Comparison of ENCODE assay signal across 28 cellular contexts in the genomic region with DNA sequence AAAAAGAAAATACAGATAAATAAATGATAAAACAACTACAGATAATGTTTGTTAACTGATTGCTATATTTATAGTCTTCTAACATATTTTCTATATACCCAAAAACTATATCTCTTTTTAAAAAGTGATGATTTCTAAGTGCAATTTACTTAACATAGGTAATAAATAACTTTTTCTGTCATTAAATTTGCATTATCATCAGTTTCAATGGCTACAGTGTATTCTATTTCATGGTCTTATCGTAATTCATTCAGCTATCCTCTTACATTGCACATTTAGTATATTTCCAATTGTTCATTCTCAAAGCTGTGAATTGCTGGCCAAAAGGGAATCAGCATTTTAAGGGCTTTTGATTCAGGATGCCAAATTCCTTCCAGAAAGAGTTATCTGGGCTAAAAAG. TPM values are rescaled to one million over a fixed set of nuclear protein-coding genes. Genes with fewer than 3 reads are reported as not detected.
DNase-seq lines count a peak whose midpoint lies in the region; ATAC-seq, FAIRE-seq and TF ChIP-seq lines count a peak whose summit lies in the region.
"Had no signal": no experiment of that assay in that cellular context is flagged by ENCODE, and none has a peak within 500 bp of the region (broad histone marks: within the 10 kb centered on the region; RNA-seq: fewer than 3 reads in every experiment).

No MANE protein-coding gene starts in this region.

- TF ChIP-seq POLR2A in K562 (conservative IDR thresholded peaks at IDR 0.05): no peak

- H4K20me1 ChIP-seq in BLaER1 (no peaks in the 10 kb centered on the region), K562 (replicated peaks; ENCODE audit: control insufficient read depth, insufficient read depth, low read length) (no peaks in the 10 kb centered on the region)

- H3K27me3 Mint-ChIP-seq in type B pancreatic cell: no peaks in the 10 kb centered on the region
- H3K27me3 Mint-ChIP-seq in activated CD4-positive, alpha-beta memory T cell treated with anti-CD3 and anti-CD28 coated beads, Interleukin-2, amount 10 ng/mL, durations not matched to agents 7 days and 5 days: no peaks in the 10 kb centered on the region

- POLR2A ChIA-PET in K562 (lab: Yijun Ruan, JAX): no interaction called here
- POLR2A ChIA-PET in activated CD4-positive, alpha-beta memory T cell treated with anti-CD3 and anti-CD28 coated beads, Interleukin-2, amount 10 ng/mL, durations not matched to agents 7 days and 5 days (lab: Charles Lee): no interaction called here

- intact Hi-C loops in K562 (cut with micrococcal nuclease): no loop called here
- intact Hi-C loops in ascending aorta (cut with DNase I): no loop called here

- BruUV-seq in K562 (replicated peaks; lab: Mats Ljungman, UMichigan): no TSS peak

- H3K4me2 ChIP-seq in BLaER1: no peak overlapping the region
- H3K4me2 ChIP-seq in K562 (ENCODE audit: insufficient read depth, low read length): no peak overlapping the region

- TF ChIP-seq RAD21 in K562 (CRISPR knock-in tag; conservative IDR thresholded peaks at IDR 0.05 in 1 of 2, IDR thresholded peaks at IDR 0.05 in 1 of 2): no peak

- H3K4me1 ChIP-seq in BLaER1 (peaks cover 17% of the 10 kb centered on the region), K562 (replicated peaks in 1 of 2; ENCODE audit: control insufficient read depth in 2 of 2, insufficient read depth in 2 of 2, low read length in 2 of 2) (peaks cover 7 to 22% of the 10 kb centered on the region in 2 experiments; a peak in 3 of 5 replicates), ascending aorta (peaks cover 0 to 7% of the 10 kb centered on the region in 2 donors)
- H3K4me1 ChIP-seq: SJCRH30 had no signal

- peaks cover 77% of the 10 kb centered on the region for H3K36me3 Mint-ChIP-seq in type B pancreatic cell
- H3K36me3 Mint-ChIP-seq in activated CD4-positive, alpha-beta memory T cell treated with anti-CD3 and anti-CD28 coated beads, Interleukin-2, amount 10 ng/mL, durations not matched to agents 7 days and 5 days (ENCODE audit: low read depth): peaks cover 91% of the 10 kb centered on the region

- DNase-seq in K562 (ENCODE audit: extremely low read depth in 1 of 4, low spot score in 3 of 4) (no peak), type B pancreatic cell (ENCODE audit: extremely low spot score, unreplicated experiment) (no peak), ascending aorta (ENCODE audit: low spot score in 2 of 2) (no peak)
- no peak for DNase-seq in activated CD4-positive, alpha-beta memory T cell treated with anti-CD3 and anti-CD28 coated beads, Interleukin-2, amount 10 ng/mL, durations not matched to agents 7 days and 5 days
- no peak for DNase-seq in activated CD4-positive, alpha-beta T cell treated with anti-CD3 and anti-CD28 coated beads for 48 hours
- DNase-seq: DMS53; KBM-7; MG63; NCI-H1105 treated with DMSO at 0.1 percent for 48 hours; NCI-H146; NCI-H1930; NCI-H446 treated with DMSO at 0.1 percent for 48 hours; NCI-H526; NCI-H82; NK-92 treated with Interleukin-12 subunit alpha and Interleukin-12 subunit beta, amount 100 ng/mL, for 24 hours; PC-3; SJCRH30 had no signal

- H3K9me3 ChIP-seq in BLaER1 (peaks cover 80% of the 10 kb centered on the region), K562 (replicated peaks; ENCODE audit: control insufficient read depth, insufficient read depth, low read depth, low read length) (peaks cover 21% of the 10 kb centered on the region), ascending aorta (peaks cover 51 to 79% of the 10 kb centered on the region in 2 donors)

- no peak for TF ChIP-seq EP300 in K562 (IDR thresholded peaks at IDR 0.05; ENCODE audit: low read length)

- H3K27me3 ChIP-seq in BLaER1 (no peaks in the 10 kb centered on the region), K562 (ENCODE audit: control insufficient read depth in 2 of 2, insufficient read depth in 2 of 2, low read length in 2 of 2) (no peaks in the 10 kb centered on the region), ascending aorta (no peaks in the 10 kb centered on the region)
- H3K27me3 ChIP-seq: MG63, SJCRH30 had no signal

- H3K27ac ChIP-seq in BLaER1: no peak overlapping the region
- no peak overlapping the region for H3K27ac ChIP-seq in K562 (ENCODE audit: extremely low read depth, low read depth, low read length)
- H3K27ac ChIP-seq in ascending aorta: no peak overlapping the region
- H3K27ac ChIP-seq: SJCRH30 had no signal

- H3K36me3 ChIP-seq in BLaER1 (peaks cover 76% of the 10 kb centered on the region), K562 (ENCODE audit: control insufficient read depth, insufficient read depth, low read length) (peaks cover 55% of the 10 kb centered on the region; the same call in 2 of the 3 replicates), ascending aorta (peaks cover 57 to 61% of the 10 kb centered on the region in 2 donors)

- CTCF ChIA-PET in K562 (lab: Yijun Ruan, JAX; ENCODE audit: low intra/inter-chr PET ratio): no interaction called here
- CTCF ChIA-PET in activated CD4-positive, alpha-beta memory T cell treated with anti-CD3 and anti-CD28 coated beads, Interleukin-2, amount 10 ng/mL, durations not matched to agents 7 days and 5 days (lab: Charles Lee): no interaction called here

- TF ChIP-seq CTCF in K562 (IDR thresholded peaks at IDR 0.05 in 2 of 3, conservative IDR thresholded peaks at IDR 0.05 in 1 of 3; ENCODE audit: insufficient read depth in 2 of 3, low read depth in 1 of 3, low read length in 3 of 3) (no peak), type B pancreatic cell (conservative IDR thresholded peaks at IDR 0.05) (no peak), ascending aorta (IDR thresholded peaks at IDR 0.05) (no peak)

- FAIRE-seq in G401.6 (lab: Jason Lieb, UNC) (peak; percentile 64), K562 (lab: Jason Lieb, UNC) (no peak)
- FAIRE-seq: H54 had no signal

- H3K9me1 ChIP-seq in K562 (ENCODE audit: control insufficient read depth, insufficient read depth, low read length): no peaks in the 10 kb centered on the region

- H3K4me3 ChIP-seq in BLaER1 (peak overlapping the region; percentile 52), K562 (no peak overlapping the region), ascending aorta (no peak overlapping the region)
- H3K4me3 ChIP-seq: MG63, SJCRH30 had no signal

- in situ Hi-C loops in K562 (cut with MboI): no loop called here

- H3K27ac Mint-ChIP-seq in type B pancreatic cell: no peak overlapping the region
- no peak overlapping the region for H3K27ac Mint-ChIP-seq in activated CD4-positive, alpha-beta memory T cell treated with anti-CD3 and anti-CD28 coated beads, Interleukin-2, amount 10 ng/mL, durations not matched to agents 7 days and 5 days

- no peak overlapping the region for H3K9ac ChIP-seq in BLaER1
- H3K9ac ChIP-seq in K562 (ENCODE audit: insufficient read depth in 1 of 2, low read depth in 2 of 2, low read length in 2 of 2): no peak overlapping the region

- peaks cover 10% of the 10 kb centered on the region for H3K4me1 Mint-ChIP-seq in type B pancreatic cell (ENCODE audit: unreplicated experiment)
- peaks cover 37% of the 10 kb centered on the region for H3K4me1 Mint-ChIP-seq in activated CD4-positive, alpha-beta memory T cell treated with anti-CD3 and anti-CD28 coated beads, Interleukin-2, amount 10 ng/mL, durations not matched to agents 7 days and 5 days

- no peak for ATAC-seq in K562
- ATAC-seq: PC-3, Right ventricle myocardium inferior, SK-N-SH treated with all-trans-retinoic acid at 6 μM for 48 hours had no signal

- H3K9me3 Mint-ChIP-seq in type B pancreatic cell: peaks cover 42% of the 10 kb centered on the region
- H3K9me3 Mint-ChIP-seq in activated CD4-positive, alpha-beta memory T cell treated with anti-CD3 and anti-CD28 coated beads, Interleukin-2, amount 10 ng/mL, durations not matched to agents 7 days and 5 days: peaks cover 76% of the 10 kb centered on the region

- WGBS in K562 (ENCODE audit: insufficient coverage, low coverage, missing lambda C conversion rate): 89% methylated on average over 1 of the region's 1 CpG

- peaks cover 29% of the 10 kb centered on the region for H3K79me2 ChIP-seq in K562 (ENCODE audit: control insufficient read depth, insufficient read depth, low read length)

- peak overlapping the region; percentile 44 for H3K4me3 Mint-ChIP-seq in type B pancreatic cell
- H3K4me3 Mint-ChIP-seq in activated CD4-positive, alpha-beta memory T cell treated with anti-CD3 and anti-CD28 coated beads, Interleukin-2, amount 10 ng/mL, durations not matched to agents 7 days and 5 days: no peak overlapping the region

- no peak overlapping the region for H2AFZ ChIP-seq in K562 (ENCODE audit: low read depth, low read length)

RNA-seq across cellular contexts. Expression of gene ZNF180, which starts 3.6 kb away (rescaled TPM):
- total RNA-seq in K562 (2011; cell fraction: chromatin; rRNA removed; ENCODE audit: low replicate concordance): 3.0 and 7.3 TPM in 2 replicates
- total RNA-seq in K562 (2011; cell fraction: nucleolus; rRNA removed): 8.7 and 12.2 TPM in 2 replicates
- total RNA-seq in K562 (2011; cell fraction: nucleoplasm; rRNA removed): 2.7 and 6.3 TPM in 2 replicates
- total RNA-seq in K562 (2014; rRNA removed) (5.1 and 7.6 TPM in 2 replicates), K562 (2014; rRNA removed; fragmentation: Illumina TruSeq; extraction: Trizol) (8.7 and 11.5 TPM in 2 replicates), K562 (2015; rRNA removed; fragmentation: Illumina TruSeq; extraction: Trizol) (7.1 and 8.6 TPM in 2 replicates), K562 (2021) (6.3 and 7.5 TPM in 2 replicates), type B pancreatic cell (ENCODE audit: low replicate concordance) (11.3 and 12.4 TPM in 2 replicates), ascending aorta (10.9 TPM)
- polyA plus RNA-seq in K562 (2011; rRNA removed) (2.0 and 2.3 TPM in 2 replicates), K562 (2014; fragmentation: Illumina TruSeq; extraction: Trizol) (5.8 and 5.9 TPM in 2 replicates), K562 (2014; fragmentation: Nextera tagmentation; extraction: Ambion mirVana) (1 to 10 TPM; 1.8 to 2.9 TPM), K562 (2014; rRNA removed) (3.9 and 4.1 TPM in 2 replicates)
- polyA plus RNA-seq in K562 (2011; cell fraction: cytosol; rRNA removed): 1.3 and 1.7 TPM in 2 replicates
- 2.6 TPM in 2 replicates for polyA plus RNA-seq in K562 (2011; cell fraction: nucleus; rRNA removed)
- 4.5 and 5.4 TPM in 2 replicates for polyA plus RNA-seq in K562 (2012)
- 2.6 and 3.1 TPM in 2 replicates for polyA minus RNA-seq in K562 (2011; rRNA and poly(A)+ RNA removed)
- polyA minus RNA-seq in K562 (2011; cell fraction: cytosol; rRNA and poly(A)+ RNA removed): 1.2 and 2.7 TPM in 2 replicates
- polyA minus RNA-seq in K562 (2011; cell fraction: nucleus; rRNA and poly(A)+ RNA removed): 12.1 and 17.6 TPM in 2 replicates
- 10 to 100 TPM in 1 of 2 experiments, 1 to 10 TPM in 1; 9.7 to 11.0 TPM for total RNA-seq in activated CD4-positive, alpha-beta memory T cell treated with anti-CD3 and anti-CD28 coated beads, Interleukin-2, amount 10 ng/mL, durations not matched to agents 7 days and 5 days

RNA-seq across cellular contexts. Expression of gene CEACAM20, which starts 32.8 kb away (rescaled TPM):
- not detected in 2 replicates for total RNA-seq in K562 (2011; cell fraction: chromatin; rRNA removed; ENCODE audit: low replicate concordance)
- total RNA-seq in K562 (2011; cell fraction: nucleolus; rRNA removed): not detected in 2 replicates
- total RNA-seq in K562 (2011; cell fraction: nucleoplasm; rRNA removed): not detected in 2 replicates
- not detected in 2 replicates for total RNA-seq in K562 (2014; rRNA removed)
- not detected in 2 replicates for total RNA-seq in K562 (2014; rRNA removed; fragmentation: Illumina TruSeq; extraction: Trizol)
- not detected in 2 replicates for total RNA-seq in K562 (2015; rRNA removed; fragmentation: Illumina TruSeq; extraction: Trizol)
- total RNA-seq in K562 (2021): not detected in 2 replicates
- polyA plus RNA-seq in K562 (2011; rRNA removed): not detected in 2 replicates
- polyA plus RNA-seq in K562 (2011; cell fraction: cytosol; rRNA removed): not detected in 2 replicates
- polyA plus RNA-seq in K562 (2011; cell fraction: nucleus; rRNA removed): 0.07 TPM in 1 of 2 replicates, not detected in the other
- polyA plus RNA-seq in K562 (2012): not detected in 2 replicates
- polyA plus RNA-seq in K562 (2014; fragmentation: Illumina TruSeq; extraction: Trizol): not detected in 2 replicates
- polyA plus RNA-seq in K562 (2014; fragmentation: Nextera tagmentation; extraction: Ambion mirVana): not detected
- not detected in 2 replicates for polyA plus RNA-seq in K562 (2014; rRNA removed)
- polyA minus RNA-seq in K562 (2011; rRNA and poly(A)+ RNA removed): not detected in 2 replicates
- not detected in 2 replicates for polyA minus RNA-seq in K562 (2011; cell fraction: cytosol; rRNA and poly(A)+ RNA removed)
- not detected in 2 replicates for polyA minus RNA-seq in K562 (2011; cell fraction: nucleus; rRNA and poly(A)+ RNA removed)
- 2.3 TPM in 1 of 2 replicates, not detected in the other for total RNA-seq in type B pancreatic cell (ENCODE audit: low replicate concordance)
- total RNA-seq in activated CD4-positive, alpha-beta memory T cell treated with anti-CD3 and anti-CD28 coated beads, Interleukin-2, amount 10 ng/mL, durations not matched to agents 7 days and 5 days: not detected
- total RNA-seq in ascending aorta: not detected
- total RNA-seq: A673, Daoy, G401, HT-29, LHCN-M2, PC-3, Right ventricle myocardium inferior, RPMI7951, SJCRH30 had no signal

RNA-seq across cellular contexts. Expression of gene ZNF229, which starts 48.4 kb away (rescaled TPM):
- total RNA-seq in K562 (2011; cell fraction: chromatin; rRNA removed; ENCODE audit: low replicate concordance): 2.2 TPM in 2 replicates
- 0.33 and 1.1 TPM in 2 replicates for total RNA-seq in K562 (2011; cell fraction: nucleolus; rRNA removed)
- total RNA-seq in K562 (2011; cell fraction: nucleoplasm; rRNA removed): 2.2 and 2.3 TPM in 2 replicates
- 0.50 and 2.5 TPM in 2 replicates for total RNA-seq in K562 (2014; rRNA removed)
- total RNA-seq in K562 (2014; rRNA removed; fragmentation: Illumina TruSeq; extraction: Trizol): 1.1 and 1.5 TPM in 2 replicates
- total RNA-seq in K562 (2015; rRNA removed; fragmentation: Illumina TruSeq; extraction: Trizol): 0.94 TPM in 2 replicates
- total RNA-seq in K562 (2021): 1.0 and 2.4 TPM in 2 replicates
- polyA plus RNA-seq in K562 (2011; rRNA removed): 0.08 and 0.40 TPM in 2 replicates
- 0.13 and 0.21 TPM in 2 replicates for polyA plus RNA-seq in K562 (2011; cell fraction: cytosol; rRNA removed)
- 0.15 and 0.51 TPM in 2 replicates for polyA plus RNA-seq in K562 (2011; cell fraction: nucleus; rRNA removed)
- polyA plus RNA-seq in K562 (2012): 0.82 and 1.1 TPM in 2 replicates
- polyA plus RNA-seq in K562 (2014; fragmentation: Illumina TruSeq; extraction: Trizol): 0.72 and 0.79 TPM in 2 replicates
- polyA plus RNA-seq in K562 (2014; fragmentation: Nextera tagmentation; extraction: Ambion mirVana): under 1 TPM; 0.31 to 0.74 TPM
- 0.50 and 0.56 TPM in 2 replicates for polyA plus RNA-seq in K562 (2014; rRNA removed)
- 0.21 and 2.1 TPM in 2 replicates for polyA minus RNA-seq in K562 (2011; rRNA and poly(A)+ RNA removed)
- not detected in 2 replicates for polyA minus RNA-seq in K562 (2011; cell fraction: cytosol; rRNA and poly(A)+ RNA removed)
- polyA minus RNA-seq in K562 (2011; cell fraction: nucleus; rRNA and poly(A)+ RNA removed): 0.27 and 0.33 TPM in 2 replicates
- total RNA-seq in type B pancreatic cell (ENCODE audit: low replicate concordance): 12.0 and 20.4 TPM in 2 replicates
- total RNA-seq in activated CD4-positive, alpha-beta memory T cell treated with anti-CD3 and anti-CD28 coated beads, Interleukin-2, amount 10 ng/mL, durations not matched to agents 7 days and 5 days: under 1 TPM; 0.05 to 0.55 TPM
- total RNA-seq in ascending aorta: 2.1 TPM
- total RNA-seq: HT-29, SJCRH30 had no signal
